Comparison of ENCODE assay signal across 8 cellular contexts in genomic region chr21:34801519-34802132, GRCh38.
DNase-seq lines count a peak whose midpoint lies in the region; ATAC-seq and TF ChIP-seq lines count a peak whose summit lies in the region.

No MANE protein-coding gene starts in this region.

- H3K27me3 Mint-ChIP-seq in activated naive CD4-positive, alpha-beta T cell treated with anti-CD3 and anti-CD28 coated beads, Interleukin-2, amount 10 ng/mL, durations not matched to agents 7 days and 5 days = no peaks in the 10 kb centered on the region
- H3K27me3 Mint-ChIP-seq in glutamatergic neuron (ENCODE audit: unreplicated experiment) = no peaks in the 10 kb centered on the region

- no peak overlapping the region for H3K27ac Mint-ChIP-seq in activated naive CD4-positive, alpha-beta T cell treated with anti-CD3 and anti-CD28 coated beads, Interleukin-2, amount 10 ng/mL, durations not matched to agents 7 days and 5 days
- no peak overlapping the region for H3K27ac Mint-ChIP-seq in glutamatergic neuron (ENCODE audit: unreplicated experiment)

- peaks cover 95% of the 10 kb centered on the region for H3K36me3 ChIP-seq in RWPE2 (ENCODE audit: low read depth)
- H3K36me3 ChIP-seq in upper lobe of right lung = peaks cover 38% of the 10 kb centered on the region

- H3K4me1 ChIP-seq in RWPE2 (ENCODE audit: insufficient read depth, poor library complexity, severe bottlenecking) (peaks cover 52% of the 10 kb centered on the region), upper lobe of right lung (peaks cover under 1% of the 10 kb centered on the region)

- H3K27ac ChIP-seq in RWPE2 (ENCODE audit: poor library complexity, severe bottlenecking) (peak overlapping the region; percentile 98), upper lobe of right lung (no peak overlapping the region)

- peaks cover 44% of the 10 kb centered on the region for H3K36me3 Mint-ChIP-seq in activated naive CD4-positive, alpha-beta T cell treated with anti-CD3 and anti-CD28 coated beads, Interleukin-2, amount 10 ng/mL, durations not matched to agents 7 days and 5 days
- H3K36me3 Mint-ChIP-seq in glutamatergic neuron (ENCODE audit: unreplicated experiment) = peaks cover 10% of the 10 kb centered on the region

- H3K9me3 ChIP-seq in RWPE2 (ENCODE audit: severe bottlenecking) (peaks cover 11% of the 10 kb centered on the region), upper lobe of right lung (no peaks in the 10 kb centered on the region)

- peaks cover 4% of the 10 kb centered on the region for H3K9me3 Mint-ChIP-seq in activated naive CD4-positive, alpha-beta T cell treated with anti-CD3 and anti-CD28 coated beads, Interleukin-2, amount 10 ng/mL, durations not matched to agents 7 days and 5 days
- peaks cover 4% of the 10 kb centered on the region for H3K9me3 Mint-ChIP-seq in glutamatergic neuron (ENCODE audit: unreplicated experiment)

- peaks cover 22% of the 10 kb centered on the region for H3K4me1 Mint-ChIP-seq in activated naive CD4-positive, alpha-beta T cell treated with anti-CD3 and anti-CD28 coated beads, Interleukin-2, amount 10 ng/mL, durations not matched to agents 7 days and 5 days
- no peaks in the 10 kb centered on the region for H3K4me1 Mint-ChIP-seq in glutamatergic neuron (ENCODE audit: low read depth, unreplicated experiment)

- no peak overlapping the region for H3K4me3 ChIP-seq in RWPE2 (ENCODE audit: severe bottlenecking)
- H3K4me3 ChIP-seq in upper lobe of right lung = no peak overlapping the region

- intact Hi-C loops in upper lobe of right lung (cut with DNase I) = no loop called here

- H3K4me3 Mint-ChIP-seq in activated naive CD4-positive, alpha-beta T cell treated with anti-CD3 and anti-CD28 coated beads, Interleukin-2, amount 10 ng/mL, durations not matched to agents 7 days and 5 days = no peak overlapping the region
- no peak overlapping the region for H3K4me3 Mint-ChIP-seq in glutamatergic neuron (ENCODE audit: unreplicated experiment)

- H3K27me3 ChIP-seq in RWPE2 (ENCODE audit: insufficient read depth, poor library complexity, severe bottlenecking) (no peaks in the 10 kb centered on the region), upper lobe of right lung (no peaks in the 10 kb centered on the region)

- peak; percentile 49 for DNase-seq in activated naive CD4-positive, alpha-beta T cell treated with anti-CD3 and anti-CD28 coated beads, Interleukin-2, amount 10 ng/mL, durations not matched to agents 7 days and 5 days
- no peak for DNase-seq in activated naive CD4-positive, alpha-beta T cell treated with anti-CD3 and anti-CD28 coated beads, Interleukin-2, amount 50 U/mL, for 16 hours
- no peak for DNase-seq in RWPE2 (ENCODE audit: low spot score)
- DNase-seq in glutamatergic neuron = no peak
- no peak for DNase-seq in upper lobe of right lung
- DNase-seq in HEK293T (ENCODE audit: extremely low spot score) = no peak
- no peak for DNase-seq in HCEC 1CT

- TF ChIP-seq CTCF in RWPE2 (IDR thresholded peaks at IDR 0.05; ENCODE audit: poor library complexity, severe bottlenecking) (peak; percentile 41), glutamatergic neuron (IDR thresholded peaks at IDR 0.05; ENCODE audit: partially characterized antibody, unreplicated experiment) (peak; percentile 24), upper lobe of right lung (IDR thresholded peaks at IDR 0.05) (peak; percentile 23)

- POLR2A ChIA-PET in HEK293T (lab: Yijun Ruan, JAX) = interaction anchor here (2.2 kb wide), 1 partner anchor 86 kb away, joined by 8 read pairs; no protein-coding TSS in a partner anchor

- CTCF ChIA-PET in activated naive CD4-positive, alpha-beta T cell treated with anti-CD3 and anti-CD28 coated beads, Interleukin-2, amount 10 ng/mL, durations not matched to agents 7 days and 5 days (lab: Charles Lee) = interaction anchor here (1.4 to 1.8 kb wide), 3 partner anchors 85 to 599 kb away, joined by 3 to 6 read pairs (median 6); no protein-coding TSS in a partner anchor
- CTCF ChIA-PET in HEK293T (lab: Yijun Ruan, JAX) = no interaction called here

- peak; percentile 33 for ATAC-seq in RWPE2 (ENCODE audit: low read depth)
- peak; percentile 48 for ATAC-seq in upper lobe of right lung
- no peak for ATAC-seq in HG03520 (IDR thresholded peaks at IDR 0.05; ENCODE audit: unreplicated experiment)

TF ChIP-seq in HEK293T, 16 proteins besides CTCF, POLR2A, EP300 and RAD21:
- no peak for TF ChIP-seq L3MBTL2 (conservative IDR thresholded peaks at IDR 0.05)
- TF ChIP-seq BHLHE40 (IDR thresholded peaks at IDR 0.05; ENCODE audit: borderline replicate concordance) = no peak
- TF ChIP-seq CTBP1 (IDR thresholded peaks at IDR 0.05; ENCODE audit: borderline replicate concordance) = no peak
- TF ChIP-seq LEF1 (IDR thresholded peaks at IDR 0.05; ENCODE audit: borderline replicate concordance) = no peak
- TF ChIP-seq ELF4 (IDR thresholded peaks at IDR 0.05) = no peak
- TF ChIP-seq NFRKB (IDR thresholded peaks at IDR 0.05) = no peak
- no peak for TF ChIP-seq ZNF384 (IDR thresholded peaks at IDR 0.05)
- TF ChIP-seq ARNT (IDR thresholded peaks at IDR 0.05) = no peak
- no peak for TF ChIP-seq FOXK2 (IDR thresholded peaks at IDR 0.05)
- TF ChIP-seq SP1 (IDR thresholded peaks at IDR 0.05) = no peak
- TF ChIP-seq FOXA1 (IDR thresholded peaks at IDR 0.05) = no peak
- no peak for TF ChIP-seq FOXM1 (IDR thresholded peaks at IDR 0.05; ENCODE audit: borderline replicate concordance)
- no peak for TF ChIP-seq TARDBP (IDR thresholded peaks at IDR 0.05)
- TF ChIP-seq PKNOX1 (IDR thresholded peaks at IDR 0.05) = no peak
- no peak for TF ChIP-seq SUZ12 (IDR thresholded peaks at IDR 0.05)
- no peak for TF ChIP-seq HDGF (IDR thresholded peaks at IDR 0.05; ENCODE audit: borderline replicate concordance)
